In genomic region chr1:234408757-234409156, GRCh38 we compare ENCODE assay signal across 1 cellular context.
TF ChIP-seq lines count a peak whose summit lies in the region.

No MANE protein-coding gene starts in this region.

TF ChIP-seq in GM23338, 12 proteins besides CTCF, POLR2A, EP300 and RAD21 (continued from another document):
- TF ChIP-seq, protein P1, sequence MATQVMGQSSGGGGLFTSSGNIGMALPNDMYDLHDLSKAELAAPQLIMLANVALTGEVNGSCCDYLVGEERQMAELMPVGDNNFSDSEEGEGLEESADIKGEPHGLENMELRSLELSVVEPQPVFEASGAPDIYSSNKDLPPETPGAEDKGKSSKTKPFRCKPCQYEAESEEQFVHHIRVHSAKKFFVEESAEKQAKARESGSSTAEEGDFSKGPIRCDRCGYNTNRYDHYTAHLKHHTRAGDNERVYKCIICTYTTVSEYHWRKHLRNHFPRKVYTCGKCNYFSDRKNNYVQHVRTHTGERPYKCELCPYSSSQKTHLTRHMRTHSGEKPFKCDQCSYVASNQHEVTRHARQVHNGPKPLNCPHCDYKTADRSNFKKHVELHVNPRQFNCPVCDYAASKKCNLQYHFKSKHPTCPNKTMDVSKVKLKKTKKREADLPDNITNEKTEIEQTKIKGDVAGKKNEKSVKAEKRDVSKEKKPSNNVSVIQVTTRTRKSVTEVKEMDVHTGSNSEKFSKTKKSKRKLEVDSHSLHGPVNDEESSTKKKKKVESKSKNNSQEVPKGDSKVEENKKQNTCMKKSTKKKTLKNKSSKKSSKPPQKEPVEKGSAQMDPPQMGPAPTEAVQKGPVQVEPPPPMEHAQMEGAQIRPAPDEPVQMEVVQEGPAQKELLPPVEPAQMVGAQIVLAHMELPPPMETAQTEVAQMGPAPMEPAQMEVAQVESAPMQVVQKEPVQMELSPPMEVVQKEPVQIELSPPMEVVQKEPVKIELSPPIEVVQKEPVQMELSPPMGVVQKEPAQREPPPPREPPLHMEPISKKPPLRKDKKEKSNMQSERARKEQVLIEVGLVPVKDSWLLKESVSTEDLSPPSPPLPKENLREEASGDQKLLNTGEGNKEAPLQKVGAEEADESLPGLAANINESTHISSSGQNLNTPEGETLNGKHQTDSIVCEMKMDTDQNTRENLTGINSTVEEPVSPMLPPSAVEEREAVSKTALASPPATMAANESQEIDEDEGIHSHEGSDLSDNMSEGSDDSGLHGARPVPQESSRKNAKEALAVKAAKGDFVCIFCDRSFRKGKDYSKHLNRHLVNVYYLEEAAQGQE (IDR thresholded peaks at IDR 0.05; ENCODE audit: unreplicated experiment): no peak
